7 cellular contexts compared by ENCODE assay signal in genomic region chr6:27157461-27158315, GRCh38.
A peak's percentile ranks its signal among the peaks of the same experiment; 100 is the strongest.
DNase-seq lines count a peak whose midpoint lies in the region; ATAC-seq, FAIRE-seq and TF ChIP-seq lines count a peak whose summit lies in the region.

No MANE protein-coding gene starts in this region.

- 1 to 2% methylated on average over 34 of the region's 34 CpGs for whole genome bisulfite sequencing in esophagus, 2 donors

- peaks cover 23 to 48% (median 42%) of the 10 kb centered on the region in 4 donors for H3K4me1 Mint-ChIP-seq in naive thymus-derived CD8-positive, alpha-beta T cell

- H3K9me3 Mint-ChIP-seq in naive thymus-derived CD8-positive, alpha-beta T cell = peaks cover 0 to 4% (median 0%) of the 10 kb centered on the region in 9 donors

- H3K36me3 Mint-ChIP-seq in naive thymus-derived CD8-positive, alpha-beta T cell = no peaks in the 10 kb centered on the region

- peak overlapping the region; percentile 28 to 59 for H3K27ac ChIP-seq in esophagus (ENCODE audit: low read depth in 2 of 2, low read length in 1 of 2)

- FAIRE-seq in GM12891 (lab: Jason Lieb, UNC) = peak; percentile 82

- no peaks in the 10 kb centered on the region for H3K27me3 ChIP-seq in esophagus (ENCODE audit: control insufficient read depth in 1 of 2, insufficient read depth in 2 of 2, low read length in 2 of 2)

- no peak for TF ChIP-seq POLR2A in GM12891 (IDR thresholded peaks at IDR 0.05; ENCODE audit: low read depth, low read length)

- H3K4me1 ChIP-seq in esophagus (ENCODE audit: control insufficient read depth in 2 of 2, insufficient read depth in 2 of 2, low read length in 1 of 2) = no peaks in the 10 kb centered on the region

- no peaks in the 10 kb centered on the region for H3K36me3 ChIP-seq in esophagus (ENCODE audit: control insufficient read depth in 2 of 2, insufficient read depth in 2 of 2, low read length in 1 of 2)

- ATAC-seq in HG03064 (IDR thresholded peaks at IDR 0.05; ENCODE audit: low read depth, unreplicated experiment) = peak; percentile 57
- peak; percentile 87 to 91 for ATAC-seq in naive thymus-derived CD8-positive, alpha-beta T cell

- POLR2A ChIA-PET in naive thymus-derived CD8-positive, alpha-beta T cell (lab: Charles Lee) = interaction anchor here (0.6 to 4.7 kb wide), 4 partner anchors 11 to 743 kb away, joined by 3 to 51 read pairs (median 30); a partner anchor contains a TSS

- DNase-seq in GM12891 (ENCODE audit: insufficient read length, low spot score) = no peak
- peak; percentile 84 for DNase-seq in NOMO-1 treated with DMSO at 0.1 percent for 48 hours (lab: John Stamatoyannopoulos, UW; ENCODE audit: unreplicated experiment)
- peak; percentile 79 for DNase-seq in activated T-cell treated with anti-CD3 and anti-CD28 coated beads for 4 hours
- peak; percentile 64 to 92 (median 86) for DNase-seq in naive thymus-derived CD8-positive, alpha-beta T cell
- DNase-seq in stimulated activated naive CD4-positive, alpha-beta T cell treated with Interleukin-2 at 50 U/mL for 16 hours (lab: John Stamatoyannopoulos, UW) = peak; percentile 76

- H3K27me3 Mint-ChIP-seq in naive thymus-derived CD8-positive, alpha-beta T cell = no peaks in the 10 kb centered on the region

- peak overlapping the region; percentile 36 to 60 for H3K4me3 ChIP-seq in esophagus (ENCODE audit: low read depth in 1 of 2, low read length in 2 of 2)

- no peaks in the 10 kb centered on the region for H3K9me3 ChIP-seq in esophagus (ENCODE audit: control insufficient read depth in 2 of 2, insufficient read depth in 1 of 2, low read depth in 1 of 2, low read length in 1 of 2)

- peak overlapping the region; percentile 79 to 92 (median 90) for H3K4me3 Mint-ChIP-seq in naive thymus-derived CD8-positive, alpha-beta T cell

- peak overlapping the region; percentile 56 to 99 (median 84) for H3K27ac Mint-ChIP-seq in naive thymus-derived CD8-positive, alpha-beta T cell

TF ChIP-seq in GM12891, 5 proteins besides CTCF, POLR2A, EP300 and RAD21:
- TF ChIP-seq POLR2AphosphoS5 (IDR thresholded peaks at IDR 0.05; ENCODE audit: low read depth, low read length) (no peak), TAF1 (IDR thresholded peaks at IDR 0.05; ENCODE audit: low read depth, low read length) (no peak), POU2F2 (IDR thresholded peaks at IDR 0.05; ENCODE audit: low read depth, low read length) (no peak), PAX5 (IDR thresholded peaks at IDR 0.05; ENCODE audit: insufficient read depth, low read length, severe bottlenecking) (no peak), SPI1 (IDR thresholded peaks at IDR 0.05; ENCODE audit: low read depth, low read length) (no peak)
TF ChIP-seq in GM12891: peak in this region for 0.
